Comparison of ENCODE assay signal across 24 cellular contexts in genomic region chr7:102916881-102917280, GRCh38. TPM values are rescaled to one million over a fixed set of nuclear protein-coding genes. Genes with fewer than 3 reads are reported as not detected.
A peak's percentile ranks its signal among the peaks of the same experiment; 100 is the strongest.
DNase-seq lines count a peak whose midpoint lies in the region; ATAC-seq and TF ChIP-seq lines count a peak whose summit lies in the region.
"Had no signal": no experiment of that assay in that cellular context is flagged by ENCODE, and none has a peak within 500 bp of the region (broad histone marks: within the 10 kb centered on the region; RNA-seq: fewer than 3 reads in every experiment).

No MANE protein-coding gene starts in this region.

- H3K9me3 Mint-ChIP-seq in MCF 10A (ENCODE audit: unreplicated experiment), result no peaks in the 10 kb centered on the region
- H3K9me3 Mint-ChIP-seq: mesothelial cell of epicardium had no signal

- peaks cover 17% of the 10 kb centered on the region for H3K4me1 Mint-ChIP-seq in MCF 10A (ENCODE audit: insufficient read depth, unreplicated experiment)

- no peaks in the 10 kb centered on the region for H3K27me3 ChIP-seq in breast epithelium
- H3K27me3 ChIP-seq: BLaER1 had no signal

- POLR2A ChIA-PET in MCF 10A (lab: Yijun Ruan, JAX), result interaction anchor here (0.6 to 2.2 kb wide), 4 partner anchors 21 to 41 kb away, joined by 3 to 9 read pairs (median 3); no protein-coding TSS in a partner anchor

- H3K4me1 ChIP-seq in breast epithelium, result no peaks in the 10 kb centered on the region

- H3K36me3 Mint-ChIP-seq in MCF 10A (ENCODE audit: insufficient read depth, unreplicated experiment), result no peaks in the 10 kb centered on the region

- no peak for DNase-seq in MCF 10A (ENCODE audit: unreplicated experiment)
- no peak for DNase-seq in breast epithelium (ENCODE audit: low spot score in 2 of 2)
- peak; percentile 42 for DNase-seq in amniotic epithelial cell (ENCODE audit: low read depth)
- peak; percentile 59 for DNase-seq in fibroblast of the aortic adventitia (ENCODE audit: low read depth)
- no peak for DNase-seq in NCI-H187 treated with DMSO at 0.1 percent for 48 hours (lab: John Stamatoyannopoulos, UW)
- no peak for DNase-seq in NCI-H1694 treated with DMSO at 0.1 percent for 48 hours (lab: John Stamatoyannopoulos, UW)
- DNase-seq: activated CD4-positive, alpha-beta T cell treated with anti-CD3 and anti-CD28 coated beads, Interleukin-2, amount 50 U/mL, for 48 hours; activated gamma-delta T cell; central memory CD4-positive, alpha-beta T cell; erythroblast; left colon; MV-4-11; NCI-H748 treated with DMSO at 0.1 percent for 48 hours; posterior cingulate gyrus; Right ventricle myocardium superior; stimulated activated CD4-positive, alpha-beta T cell treated with anti-CD3 and anti-CD28 coated beads, Interleukin-4, amount 100 ng/mL, for 4 hours had no signal

- no peaks in the 10 kb centered on the region for H3K27me3 Mint-ChIP-seq in MCF 10A (ENCODE audit: insufficient read depth, unreplicated experiment)

- H3K36me3 ChIP-seq in breast epithelium, result no peaks in the 10 kb centered on the region
- H3K36me3 ChIP-seq: BLaER1 had no signal

- H3K27ac ChIP-seq in breast epithelium, result no peak overlapping the region
- H3K27ac ChIP-seq: 22Rv1, BLaER1, HL-60, VCaP had no signal

- TF ChIP-seq CTCF in MCF 10A (IDR thresholded peaks at IDR 0.05; ENCODE audit: unreplicated experiment), result no peak
- no peak for TF ChIP-seq CTCF in breast epithelium (IDR thresholded peaks at IDR 0.05)
- no peak for TF ChIP-seq CTCF in fibroblast of the aortic adventitia (IDR thresholded peaks at IDR 0.05; ENCODE audit: insufficient read depth, low read length)

- ATAC-seq in HG02588 (IDR thresholded peaks at IDR 0.05; ENCODE audit: unreplicated experiment), result no peak
- no peak for ATAC-seq in GM21529 (IDR thresholded peaks at IDR 0.05; ENCODE audit: unreplicated experiment)
- ATAC-seq: left colon had no signal

- no peak overlapping the region for H3K4me3 Mint-ChIP-seq in MCF 10A (ENCODE audit: unreplicated experiment)
- H3K4me3 Mint-ChIP-seq: mesothelial cell of epicardium had no signal

- peak overlapping the region; percentile 47 for H3K27ac Mint-ChIP-seq in MCF 10A (ENCODE audit: low read depth, unreplicated experiment)
- H3K27ac Mint-ChIP-seq: mesothelial cell of epicardium had no signal

- intact Hi-C loops in MCF 10A (cut with micrococcal nuclease), result loop anchor here (10.0 kb wide), 1 partner anchor 148 kb away; no protein-coding TSS in a partner anchor
- intact Hi-C loops in breast epithelium (cut with DNase I; ENCODE audit: low total_unique reads), result no loop called here

- no TSS peak for BruUV-seq in MCF 10A (replicated peaks; lab: Mats Ljungman, UMichigan)

- H3K4me3 ChIP-seq in breast epithelium (no peak overlapping the region), fibroblast of the aortic adventitia (ENCODE audit: low read depth, low read length) (no peak overlapping the region)
- H3K4me3 ChIP-seq: BLaER1 had no signal

- H3K9me3 ChIP-seq in breast epithelium, result no peaks in the 10 kb centered on the region
- H3K9me3 ChIP-seq: BLaER1 had no signal

- no peak for TF ChIP-seq POLR2A in breast epithelium (IDR thresholded peaks at IDR 0.05)

- CTCF ChIA-PET in MCF 10A (lab: Yijun Ruan, JAX), result interaction anchor here (1.7 kb wide), 1 partner anchor 145 kb away, joined by 6 read pairs; no protein-coding TSS in a partner anchor

RNA-seq across cellular contexts. Expression of gene LRRC17, which starts 4.1 kb away (rescaled TPM):
- total RNA-seq in MCF 10A (2022) (0.21 and 0.83 TPM in 2 replicates), breast epithelium (10 to 100 TPM in 1 of 3 donors, 1 to 10 TPM in 2; 1.4 to 19.3 (median 8.2) TPM), fibroblast of the aortic adventitia (ENCODE audit: low replicate concordance) (95.6 and 131 TPM in 2 replicates)
- total RNA-seq: OCI-LY7 had no signal

Comparison
In these comparisons a context has a peak if more than half of its experiments do, and no peak if none do; other contexts are left out.
1. DNase-seq: peak in amniotic epithelial cell (single experiment) and fibroblast of the aortic adventitia (single experiment); none in MCF 10A (single experiment), breast epithelium (0 of 2), NCI-H187 treated with DMSO at 0.1 percent for 48 hours (single experiment) and NCI-H1694 treated with DMSO at 0.1 percent for 48 hours (single experiment).